ENCODE assay signal across 27 cellular contexts in the genomic region with DNA sequence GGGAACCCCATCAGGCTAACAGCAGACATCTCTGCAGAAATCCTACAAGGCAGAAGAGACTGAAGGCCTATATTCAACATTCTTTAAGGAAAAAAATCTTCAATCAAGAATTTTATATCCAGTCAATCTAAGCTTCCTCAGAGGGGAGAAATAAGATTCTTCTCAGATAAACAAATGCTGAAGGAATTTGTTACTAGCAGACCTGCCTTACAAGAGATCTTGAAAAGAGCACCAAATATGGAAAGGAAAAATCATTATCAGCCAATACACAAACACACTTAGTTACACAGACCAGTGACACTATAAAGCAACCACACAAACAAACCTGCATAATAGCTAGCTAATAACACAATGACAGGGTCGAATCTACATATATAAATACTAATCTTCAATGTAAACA.
"Had no signal": no experiment of that assay in that cellular context is flagged by ENCODE, and none has a peak within 500 bp of the region (broad histone marks: within the 10 kb centered on the region; RNA-seq: fewer than 3 reads in every experiment).

No MANE protein-coding gene starts in this region.

- DNase-seq: stimulated activated CD4-positive, alpha-beta T cell treated with anti-CD3 and anti-CD28 coated beads, Interleukin-2, amount 100 ng/mL, for 48 hours; stimulated activated CD4-positive, alpha-beta T cell treated with anti-CD3 and anti-CD28 coated beads, Interleukin-4, amount 100 ng/mL, for 1 hour; stimulated activated CD4-positive, alpha-beta T cell treated with anti-CD3 and anti-CD28 coated beads, Interleukin-4, amount 100 ng/mL, for 24 hours; stimulated activated CD4-positive, alpha-beta T cell treated with anti-CD3 and anti-CD28 coated beads, Interleukin-4, amount 100 ng/mL, for 4 hours; stimulated activated CD8-positive, alpha-beta memory T cell treated with anti-CD3 and anti-CD28 coated beads, Interleukin-4, amount 100 ng/mL, for 48 hours; stimulated activated naive B cell treated with anti-CD40 and anti-IgM and Interleukin-4, amounts not matched to agents 10 μg/mL and 1 μg/mL and 100 μg/mL, for 72 hours; stimulated activated naive CD4-positive, alpha-beta T cell; stimulated activated naive CD4-positive, alpha-beta T cell treated with Interleukin-2 at 50 U/mL for 16 hours; stimulated activated naive CD8-positive, alpha-beta T cell treated with anti-CD3 and anti-CD28 coated beads, Interleukin-15, amount 100 ng/mL, for 72 hours; stimulated activated naive CD8-positive, alpha-beta T cell treated with anti-CD3 and anti-CD28 coated beads, Interleukin-15, Interleukin-2, amounts not matched to agents 100 U/mL and 50 U/mL, for 24 hours; stomach; substantia nigra; testis; thyroid gland; tibial artery; transverse colon; trophoblast cell; upper lobe of left lung; upper lobe of right lung; uterus had no signal

- H3K4me3 ChIP-seq: stomach, suprapubic skin, testis, thoracic aorta, thyroid gland, tibial artery, tibial nerve, transverse colon, upper lobe of left lung, upper lobe of right lung, uterus, vagina had no signal

- FAIRE-seq: urothelium cell line had no signal

- H3K36me3 ChIP-seq: stomach, suprapubic skin, thoracic aorta, thyroid gland, tibial artery, tibial nerve, transverse colon, upper lobe of left lung, upper lobe of right lung, uterus, vagina had no signal

- H3K27ac ChIP-seq: stomach, suprapubic skin, testis, thoracic aorta, thyroid gland, tibial artery, tibial nerve, transverse colon, upper lobe of left lung, upper lobe of right lung, uterus, vagina had no signal

- H3K9me3 ChIP-seq: testis, thyroid gland, uterus, vagina had no signal

- ATAC-seq: stimulated activated effector memory CD8-positive, alpha-beta T cell treated with anti-CD3 and anti-CD28 coated beads, Interleukin-12 subunit alpha, Interleukin-12 subunit beta, amount 100 ng/mL, for 72 hours; stimulated activated memory B cell treated with anti-CD40 and anti-IgM and Interleukin-4, amounts not matched to agents 10 μg/mL and 1 μg/mL and 100 μg/mL, for 72 hours; stimulated activated naive B cell treated with anti-CD40 and anti-IgM and Interleukin-4, amounts not matched to agents 10 μg/mL and 1 μg/mL and 100 μg/mL, for 72 hours; stimulated activated naive CD8-positive, alpha-beta T cell treated with anti-CD3 and anti-CD28 coated beads, Interleukin-15, amount 100 ng/mL, for 72 hours; stimulated activated naive CD8-positive, alpha-beta T cell treated with anti-CD3 and anti-CD28 coated beads, Interleukin-15, Interleukin-2, amounts not matched to agents 100 U/mL and 50 U/mL, for 24 hours; upper lobe of right lung had no signal

- H3K27me3 ChIP-seq: stomach, suprapubic skin, testis, thyroid gland, tibial artery, tibial nerve, transverse colon, upper lobe of left lung, upper lobe of right lung, uterus, vagina had no signal

- H3K4me1 ChIP-seq: stomach, suprapubic skin, testis, thyroid gland, tibial artery, tibial nerve, transverse colon, upper lobe of left lung, upper lobe of right lung, uterus, vagina had no signal
